Comparison of ENCODE assay signal across 16 cellular contexts in genomic region chr14:76975051-76975450, GRCh38. TPM values are rescaled to one million over a fixed set of nuclear protein-coding genes. Genes with fewer than 3 reads are reported as not detected.
DNase-seq lines count a peak whose midpoint lies in the region; ATAC-seq and TF ChIP-seq lines count a peak whose summit lies in the region.
"Had no signal": no experiment of that assay in that cellular context is flagged by ENCODE, and none has a peak within 500 bp of the region (broad histone marks: within the 10 kb centered on the region; RNA-seq: fewer than 3 reads in every experiment).

No MANE protein-coding gene starts in this region.

- H3K4me2 ChIP-seq in BLaER1 treated with 17β-estradiol and CSF1 and Interleukin-3, amounts not matched to agents 10 nM and 100 nM, result peak overlapping the region; percentile 80 to 89 (median 82)

- no peak overlapping the region for H3K4me3 Mint-ChIP-seq in dendritic cell treated with granulocyte-macrophage colony-stimulating factor and Interleukin-4, amounts not matched to agents 40 ng/mL and 50 ng/mL, for 4 days
- H3K4me3 Mint-ChIP-seq in neural crest cell, result no peak overlapping the region
- H3K4me3 Mint-ChIP-seq: CD8-positive, alpha-beta T cell had no signal

- no peaks in the 10 kb centered on the region for H3K36me3 ChIP-seq in BLaER1 treated with 17β-estradiol and CSF1 and Interleukin-3, amounts not matched to agents 10 nM and 100 nM
- H3K36me3 ChIP-seq in KOPT-K1 (ENCODE audit: insufficient read depth, low read length), result no peaks in the 10 kb centered on the region
- H3K36me3 ChIP-seq: MG63 had no signal

- intact Hi-C loops in dendritic cell treated with granulocyte-macrophage colony-stimulating factor and Interleukin-4, amounts not matched to agents 40 ng/mL and 50 ng/mL, for 4 days (cut with micrococcal nuclease), result no loop called here

- peaks cover 1% of the 10 kb centered on the region for H3K27me3 Mint-ChIP-seq in dendritic cell treated with granulocyte-macrophage colony-stimulating factor and Interleukin-4, amounts not matched to agents 40 ng/mL and 50 ng/mL, for 4 days
- no peaks in the 10 kb centered on the region for H3K27me3 Mint-ChIP-seq in neural crest cell (ENCODE audit: low read depth)

- H3K4me3 ChIP-seq in BLaER1 treated with 17β-estradiol and CSF1 and Interleukin-3, amounts not matched to agents 10 nM and 100 nM, result no peak overlapping the region
- H3K4me3 ChIP-seq: MG63 had no signal

- peak overlapping the region; percentile 28 for H3K27ac Mint-ChIP-seq in dendritic cell treated with granulocyte-macrophage colony-stimulating factor and Interleukin-4, amounts not matched to agents 40 ng/mL and 50 ng/mL, for 4 days
- H3K27ac Mint-ChIP-seq in neural crest cell (ENCODE audit: unreplicated experiment), result peak overlapping the region; percentile 12
- H3K27ac Mint-ChIP-seq: CD8-positive, alpha-beta T cell had no signal

- ATAC-seq in GM19467 (IDR thresholded peaks at IDR 0.05; ENCODE audit: unreplicated experiment), result no peak
- ATAC-seq: CD8-positive, alpha-beta T cell had no signal

- no peaks in the 10 kb centered on the region for H3K9me3 Mint-ChIP-seq in dendritic cell treated with granulocyte-macrophage colony-stimulating factor and Interleukin-4, amounts not matched to agents 40 ng/mL and 50 ng/mL, for 4 days
- H3K9me3 Mint-ChIP-seq in neural crest cell, result no peaks in the 10 kb centered on the region
- H3K9me3 Mint-ChIP-seq: CD8-positive, alpha-beta T cell had no signal

- H3K9me3 ChIP-seq in BLaER1 treated with 17β-estradiol and CSF1 and Interleukin-3, amounts not matched to agents 10 nM and 100 nM (replicated peaks in 1 of 11), result no peaks in the 10 kb centered on the region; a peak in 1 of 22 replicates
- H3K9me3 ChIP-seq in KOPT-K1 (ENCODE audit: insufficient read depth, low read length, poor library complexity, severe bottlenecking), result no peaks in the 10 kb centered on the region
- H3K9me3 ChIP-seq: MG63 had no signal

- H3K9ac ChIP-seq in BLaER1 treated with 17β-estradiol and CSF1 and Interleukin-3, amounts not matched to agents 10 nM and 100 nM, result peak overlapping the region in 9 of 11 experiments; percentile 6 to 53 (median 42); a peak in 12 of 22 replicates

- peak overlapping the region in 6 of 11 experiments; percentile 8 to 48 (median 28); a peak in 9 of 22 replicates for H3K27ac ChIP-seq in BLaER1 treated with 17β-estradiol and CSF1 and Interleukin-3, amounts not matched to agents 10 nM and 100 nM
- peak overlapping the region; percentile 66 for H3K27ac ChIP-seq in KOPT-K1 (ENCODE audit: low read depth, low read length, poor library complexity, severe bottlenecking)

- H3K27me3 ChIP-seq in BLaER1 treated with 17β-estradiol and CSF1 and Interleukin-3, amounts not matched to agents 10 nM and 100 nM, result no peaks in the 10 kb centered on the region
- H3K27me3 ChIP-seq: MG63 had no signal

- H3K4me1 Mint-ChIP-seq in dendritic cell treated with granulocyte-macrophage colony-stimulating factor and Interleukin-4, amounts not matched to agents 40 ng/mL and 50 ng/mL, for 4 days (ENCODE audit: low read depth), result peaks cover 37% of the 10 kb centered on the region
- peaks cover 32% of the 10 kb centered on the region for H3K4me1 Mint-ChIP-seq in neural crest cell

- peaks cover 51 to 64% (median 55%) of the 10 kb centered on the region in 10 experiments for H3K4me1 ChIP-seq in BLaER1 treated with 17β-estradiol and CSF1 and Interleukin-3, amounts not matched to agents 10 nM and 100 nM

- DNase-seq in neural crest cell (ENCODE audit: low read depth, low spot score) (no peak), COLO668 (lab: John Stamatoyannopoulos, UW; ENCODE audit: unreplicated experiment) (no peak), cerebellar cortex (ENCODE audit: low spot score) (no peak)
- DNase-seq in activated CD8-positive, alpha-beta memory T cell treated with anti-CD3 and anti-CD28 coated beads for 24 hours, result no peak
- DNase-seq: CD8-positive, alpha-beta T cell; GF-D8; KG1; MG63; NCI-H1105; NCI-H1694 treated with DMSO at 0.1 percent for 48 hours; NCI-H510A treated with DMSO at 0.1 percent for 48 hours; SHP77 treated with DMSO at 0.1 percent for 48 hours had no signal

- H3K36me3 Mint-ChIP-seq in dendritic cell treated with granulocyte-macrophage colony-stimulating factor and Interleukin-4, amounts not matched to agents 40 ng/mL and 50 ng/mL, for 4 days (ENCODE audit: low read depth), result no peaks in the 10 kb centered on the region
- H3K36me3 Mint-ChIP-seq in neural crest cell (ENCODE audit: low read depth), result no peaks in the 10 kb centered on the region
- H3K36me3 Mint-ChIP-seq: CD8-positive, alpha-beta T cell had no signal

- no peaks in the 10 kb centered on the region for H4K20me1 ChIP-seq in BLaER1 treated with 17β-estradiol and CSF1 and Interleukin-3, amounts not matched to agents 10 nM and 100 nM

- no peak for TF ChIP-seq CTCF in neural crest cell (conservative IDR thresholded peaks at IDR 0.05)

RNA-seq across cellular contexts. Expression of gene IRF2BPL, which starts 53.5 kb away (rescaled TPM):
- 42.6 and 43.6 TPM in 2 replicates for total RNA-seq in neural crest cell
